In genomic region chr4:180350866-180351350, GRCh38 we compare ENCODE assay signal across 23 cellular contexts.
DNase-seq lines count a peak whose midpoint lies in the region; ATAC-seq, FAIRE-seq and TF ChIP-seq lines count a peak whose summit lies in the region.
"Had no signal": no experiment of that assay in that cellular context is flagged by ENCODE, and none has a peak within 500 bp of the region (broad histone marks: within the 10 kb centered on the region; RNA-seq: fewer than 3 reads in every experiment).

No MANE protein-coding gene starts in this region.

- H3K18ac ChIP-seq in IMR-90 (ENCODE audit: low read depth, low read length): no peak overlapping the region

- DNase-seq in IMR-90 (peak; percentile 2), astrocyte (ENCODE audit: low read depth) (no peak), CD1c-positive myeloid dendritic cell (ENCODE audit: extremely low spot score) (no peak), Caco-2 (no peak)
- no peak for DNase-seq in CD4-positive, alpha-beta T cell
- DNase-seq: ACHN; CD8-positive, alpha-beta memory T cell; COR-L47; GDM1; H7; HFFc6; KBM-7 had no signal

- TF ChIP-seq POLR2A in IMR-90 (IDR thresholded peaks at IDR 0.05; ENCODE audit: low read depth, low read length): no peak

- intact Hi-C loops in IMR-90 (cut with micrococcal nuclease) (no loop called here), Caco-2 (cut with micrococcal nuclease; ENCODE audit: unreplicated experiment) (no loop called here)
- intact Hi-C loops in CD4-positive, alpha-beta T cell (cut with DNase I, micrococcal nuclease): no loop called here

- H4K91ac ChIP-seq in IMR-90 (ENCODE audit: insufficient read depth, low read depth, low read length): no peak overlapping the region

- H3K27me3 ChIP-seq in BLaER1 (no peaks in the 10 kb centered on the region), IMR-90 (ENCODE audit: control insufficient read depth, insufficient read depth, low read length) (no peaks in the 10 kb centered on the region), OCI-LY3 (ENCODE audit: low read depth, low read length) (no peaks in the 10 kb centered on the region), astrocyte (ENCODE audit: insufficient read depth, low read length) (no peaks in the 10 kb centered on the region), Caco-2 (replicated peaks; ENCODE audit: control insufficient read depth, insufficient read depth, low read length) (no peaks in the 10 kb centered on the region)
- H3K27me3 ChIP-seq in CD4-positive, alpha-beta T cell (ENCODE audit: control insufficient read depth, insufficient read depth, low read length): no peaks in the 10 kb centered on the region

- H2BK15ac ChIP-seq in IMR-90 (ENCODE audit: low read depth, low read length): no peak overlapping the region

- H2BK120ac ChIP-seq in IMR-90 (ENCODE audit: low read depth, low read length): no peak overlapping the region

- H2AFZ ChIP-seq in IMR-90 (replicated peaks; ENCODE audit: low read length, poor library complexity) (no peak overlapping the region), OCI-LY3 (ENCODE audit: low read depth, low read length) (peak overlapping the region; percentile 24; the same call in 1 of the 2 replicates), astrocyte (ENCODE audit: low read depth, low read length) (no peak overlapping the region)
- H2AFZ ChIP-seq: GM23338 had no signal

- H3K36me3 ChIP-seq in BLaER1: no peaks in the 10 kb centered on the region
- no peaks in the 10 kb centered on the region for H3K36me3 ChIP-seq in IMR-90 (ENCODE audit: control insufficient read depth, insufficient read depth, low read length)
- H3K36me3 ChIP-seq in OCI-LY3 (replicated peaks; ENCODE audit: low read depth, low read length): no peaks in the 10 kb centered on the region
- H3K36me3 ChIP-seq in astrocyte (ENCODE audit: insufficient read depth, low read length): no peaks in the 10 kb centered on the region
- H3K36me3 ChIP-seq in Caco-2 (ENCODE audit: control insufficient read depth, insufficient read depth, low read length): no peaks in the 10 kb centered on the region

- no peak overlapping the region for H3K14ac ChIP-seq in IMR-90 (replicated peaks; ENCODE audit: low read depth, low read length)

- no peak overlapping the region for H3K56ac ChIP-seq in IMR-90 (ENCODE audit: extremely low read depth, insufficient read depth, low read length)

- H3K79me1 ChIP-seq in IMR-90 (ENCODE audit: low read depth in 1 of 2, low read length in 2 of 2): no peaks in the 10 kb centered on the region

- no peak for ATAC-seq in IMR-90 (ENCODE audit: low read depth)
- no peak for ATAC-seq in GM19023 (IDR thresholded peaks at IDR 0.05; ENCODE audit: unreplicated experiment)
- ATAC-seq in CD4-positive, alpha-beta T cell (ENCODE audit: poor library complexity): no peak
- ATAC-seq: GM23338, HCT116 had no signal

- H3K9me3 ChIP-seq in BLaER1: no peaks in the 10 kb centered on the region
- H3K9me3 ChIP-seq in IMR-90 (ENCODE audit: control insufficient read depth, insufficient read depth, low read length): no peaks in the 10 kb centered on the region
- H3K9me3 ChIP-seq in OCI-LY3 (ENCODE audit: insufficient read depth, low read length): no peaks in the 10 kb centered on the region
- no peaks in the 10 kb centered on the region for H3K9me3 ChIP-seq in astrocyte (ENCODE audit: insufficient read depth, low read depth, low read length)
- H3K9me3 ChIP-seq in Caco-2: no peaks in the 10 kb centered on the region
- H3K9me3 ChIP-seq in CD4-positive, alpha-beta T cell (ENCODE audit: control insufficient read depth, low read length): no peaks in the 10 kb centered on the region

- peak overlapping the region; percentile 4 for H3K27ac Mint-ChIP-seq in astrocyte (ENCODE audit: unreplicated experiment)
- H3K27ac Mint-ChIP-seq in Caco-2 (ENCODE audit: unreplicated experiment): no peak overlapping the region
- no peak overlapping the region for H3K27ac Mint-ChIP-seq in CD4-positive, alpha-beta T cell
- H3K27ac Mint-ChIP-seq: CD14-positive monocyte; CD8-positive, alpha-beta memory T cell; GM23338; HFFc6; IgD-negative memory B cell had no signal

- H3K4me3 ChIP-seq in BLaER1 (no peak overlapping the region), IMR-90 (ENCODE audit: insufficient read depth, low read depth, low read length) (no peak overlapping the region), OCI-LY3 (ENCODE audit: low read length) (no peak overlapping the region), astrocyte (ENCODE audit: insufficient read depth, low read depth, low read length) (no peak overlapping the region), Caco-2 (ENCODE audit: low read depth, low read length) (no peak overlapping the region)
- H3K4me3 ChIP-seq: GM23338 had no signal

- no peaks in the 10 kb centered on the region for H3K9me1 ChIP-seq in IMR-90 (ENCODE audit: insufficient read depth, low read length)

- H2AK5ac ChIP-seq in IMR-90 (ENCODE audit: low read depth, low read length): no peak overlapping the region

- POLR2A ChIA-PET in IMR-90 (lab: Charles Lee; ENCODE audit: unreplicated experiment): no interaction called here
- POLR2A ChIA-PET in Caco-2 (lab: Charles Lee): no interaction called here
- POLR2A ChIA-PET in CD4-positive, alpha-beta T cell (lab: Charles Lee): no interaction called here

- H3K4me3 Mint-ChIP-seq in astrocyte (ENCODE audit: unreplicated experiment): no peak overlapping the region
- H3K4me3 Mint-ChIP-seq in Caco-2 (ENCODE audit: unreplicated experiment): no peak overlapping the region
- H3K4me3 Mint-ChIP-seq in CD4-positive, alpha-beta T cell: no peak overlapping the region
- H3K4me3 Mint-ChIP-seq: CD14-positive monocyte; CD8-positive, alpha-beta memory T cell; GM23338; HFFc6; IgD-negative memory B cell had no signal

- no peak overlapping the region for H3K4ac ChIP-seq in IMR-90 (ENCODE audit: low read depth, low read length)

- H2AK9ac ChIP-seq in IMR-90 (replicated peaks; ENCODE audit: low read depth, low read length, poor library complexity): no peak overlapping the region

- H3K4me1 ChIP-seq in BLaER1 (peaks cover 14% of the 10 kb centered on the region), IMR-90 (ENCODE audit: control insufficient read depth, insufficient read depth, low read length) (no peaks in the 10 kb centered on the region), OCI-LY3 (ENCODE audit: low read length) (no peaks in the 10 kb centered on the region; the same call in 1 of the 2 replicates), astrocyte (ENCODE audit: insufficient read depth, low read length) (no peaks in the 10 kb centered on the region), Caco-2 (no peaks in the 10 kb centered on the region)

- no TSS peak for BruUV-seq in IMR-90 (replicated peaks; lab: Mats Ljungman, UMichigan)
- no TSS peak for BruUV-seq in Caco-2 (replicated peaks; lab: Mats Ljungman, UMichigan)

- H3K23ac ChIP-seq in IMR-90 (ENCODE audit: low read depth, low read length): no peak overlapping the region

- no peaks in the 10 kb centered on the region for H3K36me3 Mint-ChIP-seq in astrocyte (ENCODE audit: low read depth, unreplicated experiment)
- no peaks in the 10 kb centered on the region for H3K36me3 Mint-ChIP-seq in Caco-2 (ENCODE audit: insufficient read depth, unreplicated experiment)
- no peaks in the 10 kb centered on the region for H3K36me3 Mint-ChIP-seq in CD4-positive, alpha-beta T cell (ENCODE audit: low read depth)
- H3K36me3 Mint-ChIP-seq: CD14-positive monocyte; CD8-positive, alpha-beta memory T cell; IgD-negative memory B cell had no signal

- CTCF ChIA-PET in IMR-90 (lab: Yijun Ruan, JAX) (no interaction called here), Caco-2 (lab: Charles Lee) (no interaction called here)
- CTCF ChIA-PET in CD4-positive, alpha-beta T cell (lab: Charles Lee): no interaction called here

- H3K27me3 Mint-ChIP-seq in astrocyte (ENCODE audit: low read depth, unreplicated experiment) (no peaks in the 10 kb centered on the region), Caco-2 (ENCODE audit: insufficient read depth, unreplicated experiment) (no peaks in the 10 kb centered on the region)
- no peaks in the 10 kb centered on the region for H3K27me3 Mint-ChIP-seq in CD4-positive, alpha-beta T cell
- H3K27me3 Mint-ChIP-seq: CD8-positive, alpha-beta memory T cell; IgD-negative memory B cell had no signal

- TF ChIP-seq RAD21 in IMR-90 (IDR thresholded peaks at IDR 0.05; ENCODE audit: low read length): no peak

- H3K9me3 Mint-ChIP-seq in astrocyte (ENCODE audit: unreplicated experiment) (no peaks in the 10 kb centered on the region), Caco-2 (ENCODE audit: unreplicated experiment) (no peaks in the 10 kb centered on the region)
- H3K9me3 Mint-ChIP-seq in CD4-positive, alpha-beta T cell: no peaks in the 10 kb centered on the region
- H3K9me3 Mint-ChIP-seq: GM23338 had no signal

- WGBS in IMR-90 (ENCODE audit: extremely low coverage in 2 of 2, insufficient read length in 1 of 2), 2 experiments: no CpG with 5 or more reads among the region's 2 CpGs

- H3K79me2 ChIP-seq in OCI-LY3 (ENCODE audit: low read length) (no peaks in the 10 kb centered on the region), astrocyte (ENCODE audit: insufficient read depth, low read length) (no peaks in the 10 kb centered on the region)

- no peak overlapping the region for H2BK5ac ChIP-seq in IMR-90 (ENCODE audit: low read depth, low read length, poor library complexity, severe bottlenecking)

- H4K20me1 ChIP-seq in BLaER1: no peaks in the 10 kb centered on the region
- no peaks in the 10 kb centered on the region for H4K20me1 ChIP-seq in IMR-90 (ENCODE audit: insufficient read depth, low read length)
- no peaks in the 10 kb centered on the region for H4K20me1 ChIP-seq in OCI-LY3 (ENCODE audit: insufficient read depth, low read length)
- no peaks in the 10 kb centered on the region for H4K20me1 ChIP-seq in astrocyte (ENCODE audit: insufficient read depth, low read length)

- dilution Hi-C loops in IMR-90 (cut with HindIII; ENCODE audit: low sequenced_read_pairs, unreplicated experiment): no loop called here

- no peak overlapping the region for H3K27ac ChIP-seq in BLaER1
- H3K27ac ChIP-seq in IMR-90 (ENCODE audit: insufficient read depth, low read length): no peak overlapping the region
- H3K27ac ChIP-seq in OCI-LY3 (ENCODE audit: low read length): no peak overlapping the region
- no peak overlapping the region for H3K27ac ChIP-seq in astrocyte (ENCODE audit: low read depth, low read length)
- no peak overlapping the region for H3K27ac ChIP-seq in CD4-positive, alpha-beta T cell (ENCODE audit: low read depth, low read length)

- FAIRE-seq in astrocyte (lab: Jason Lieb, UNC): no peak
- FAIRE-seq: D721Med, GM12892, GM18507, HTR-8/SVneo had no signal

- no peak for TF ChIP-seq CTCF in IMR-90 (conservative IDR thresholded peaks at IDR 0.05; ENCODE audit: low read depth, low read length)
- TF ChIP-seq CTCF in OCI-LY3 (IDR thresholded peaks at IDR 0.05; ENCODE audit: low read depth, low read length): no peak
- TF ChIP-seq CTCF in astrocyte (IDR thresholded peaks at IDR 0.05; ENCODE audit: insufficient read depth, low read depth, low read length): no peak
- TF ChIP-seq CTCF in Caco-2 (IDR thresholded peaks at IDR 0.05; ENCODE audit: insufficient read depth in 1 of 2, low read depth in 1 of 2, low read length in 1 of 2, severe bottlenecking in 1 of 2, unreplicated experiment in 1 of 2): no peak
- TF ChIP-seq CTCF in CD4-positive, alpha-beta T cell (IDR thresholded peaks at IDR 0.05): no peak

- no peak overlapping the region for H4K5ac ChIP-seq in IMR-90 (ENCODE audit: low read depth, low read length)

- H3K9ac ChIP-seq in BLaER1: no peak overlapping the region
- no peak overlapping the region for H3K9ac ChIP-seq in IMR-90 (ENCODE audit: low read depth, low read length)
- H3K9ac ChIP-seq in OCI-LY3 (ENCODE audit: low read length): no peak overlapping the region
- H3K9ac ChIP-seq in astrocyte (ENCODE audit: low read length): no peak overlapping the region

- no peak overlapping the region for H2BK20ac ChIP-seq in IMR-90 (ENCODE audit: low read depth, low read length)

- H3K4me2 ChIP-seq in BLaER1 (0 out of 2 replicates have a peak overlapping the region, but pooled peaks have one; percentile 20), IMR-90 (ENCODE audit: low read depth, low read length) (no peak overlapping the region), OCI-LY3 (ENCODE audit: low read length) (no peak overlapping the region), astrocyte (ENCODE audit: low read length) (no peak overlapping the region)
- H3K4me2 ChIP-seq: GM23338 had no signal

- in situ Hi-C loops in IMR-90 (cut with MboI; ENCODE audit: low sequenced_read_pairs): no loop called here

- no peaks in the 10 kb centered on the region for H3K4me1 Mint-ChIP-seq in astrocyte (ENCODE audit: low read depth, unreplicated experiment)
- no peaks in the 10 kb centered on the region for H3K4me1 Mint-ChIP-seq in Caco-2 (ENCODE audit: low read depth, unreplicated experiment)
- H3K4me1 Mint-ChIP-seq in CD4-positive, alpha-beta T cell (ENCODE audit: low read depth): no peaks in the 10 kb centered on the region
- H3K4me1 Mint-ChIP-seq: CD14-positive monocyte; CD8-positive, alpha-beta memory T cell; GM23338 had no signal

- H4K8ac ChIP-seq in IMR-90 (ENCODE audit: low read depth in 2 of 2, low read length in 2 of 2): no peak overlapping the region
